Comparison of ENCODE assay signal across 8 cellular contexts in the genomic region with DNA sequence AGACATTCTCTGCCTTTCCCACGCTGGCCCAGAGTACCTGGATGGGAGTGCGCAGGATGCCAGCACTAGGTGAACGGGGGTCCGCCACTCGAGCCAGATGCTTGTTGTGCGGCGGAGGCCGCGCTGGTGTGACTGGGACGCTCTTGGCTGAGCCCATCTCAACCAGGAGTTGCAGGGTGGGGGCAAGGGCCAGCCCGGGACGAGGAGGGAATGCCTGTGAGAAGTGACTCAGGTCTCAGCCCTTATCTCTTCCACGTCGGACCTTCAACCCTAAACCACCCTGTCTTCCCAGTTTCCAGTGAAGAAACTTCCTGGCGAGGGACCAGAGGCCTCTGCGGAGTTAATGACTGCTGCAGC. TPM values are rescaled to one million over a fixed set of nuclear protein-coding genes. Genes with fewer than 3 reads are reported as not detected.
DNase-seq lines count a peak whose midpoint lies in the region; ATAC-seq and TF ChIP-seq lines count a peak whose summit lies in the region.

No MANE protein-coding gene starts in this region.

- no peak overlapping the region for H3K27ac ChIP-seq in right cardiac atrium (ENCODE audit: low read length)
- H3K27ac ChIP-seq in smooth muscle cell (ENCODE audit: low read depth): no peak overlapping the region

- no peak for ATAC-seq in right cardiac atrium
- ATAC-seq in HG03442 (IDR thresholded peaks at IDR 0.05; ENCODE audit: unreplicated experiment): no peak

- peaks cover 3% of the 10 kb centered on the region for H4K20me1 ChIP-seq in smooth muscle cell (ENCODE audit: low read depth)

- H3F3A ChIP-seq in smooth muscle cell (ENCODE audit: low read depth): peaks cover 7% of the 10 kb centered on the region

- TF ChIP-seq CTCF in HFF-Myc (IDR thresholded peaks at IDR 0.05; ENCODE audit: low read depth, low read length, missing control alignments): no peak
- no peak for TF ChIP-seq CTCF in WI38 (IDR thresholded peaks at IDR 0.05; ENCODE audit: low read depth, low read length)
- no peak for TF ChIP-seq CTCF in smooth muscle cell (IDR thresholded peaks at IDR 0.05; ENCODE audit: borderline replicate concordance, insufficient read depth, poor library complexity, severe bottlenecking)

- WGBS in right cardiac atrium: 29% methylated on average over 16 of the region's 16 CpGs
- 15% methylated on average over 16 of the region's 16 CpGs for WGBS in smooth muscle cell (ENCODE audit: low lambda C conversion rate)

- intact Hi-C loops in right cardiac atrium (cut with DNase I): no loop called here

- H3K36me3 ChIP-seq in smooth muscle cell (ENCODE audit: low read depth): no peaks in the 10 kb centered on the region

- H3K4me1 ChIP-seq in right cardiac atrium (ENCODE audit: control insufficient read depth, insufficient read depth, low read length) (no peaks in the 10 kb centered on the region), smooth muscle cell (ENCODE audit: low read depth) (no peaks in the 10 kb centered on the region)

- H3K9me3 ChIP-seq in right cardiac atrium (ENCODE audit: control insufficient read depth, low read length) (no peaks in the 10 kb centered on the region), smooth muscle cell (replicated peaks; ENCODE audit: low read depth) (no peaks in the 10 kb centered on the region)

- H3K27me3 ChIP-seq in right cardiac atrium (ENCODE audit: control insufficient read depth, insufficient read depth) (no peaks in the 10 kb centered on the region), smooth muscle cell (ENCODE audit: low read depth) (no peaks in the 10 kb centered on the region)

- DNase-seq in HFF-Myc (ENCODE audit: extremely low read depth, low read depth) (no peak), right cardiac atrium (peak in 2 of 3 donors; percentile 44 to 78), smooth muscle cell (lab: John Stamatoyannopoulos, UW; ENCODE audit: unreplicated experiment) (no peak), NCI-H82 treated with DMSO at 0.1 percent for 48 hours (lab: John Stamatoyannopoulos, UW; ENCODE audit: unreplicated experiment) (no peak), HUDEP-2 (lab: John Stamatoyannopoulos, UW; ENCODE audit: unreplicated experiment in 76 of 76) (no peak)
- DNase-seq in activated CD4-positive, CD25-positive, alpha-beta regulatory T cell treated with anti-CD3 and anti-CD28 coated beads, Interleukin-2, amount 50 U/mL, for 72 hours: no peak

- peak overlapping the region; percentile 69 for H3K4me3 ChIP-seq in HFF-Myc (replicated peaks; ENCODE audit: low read depth, low read length)
- peak overlapping the region; percentile 65 for H3K4me3 ChIP-seq in WI38 (ENCODE audit: low read depth, low read length)
- H3K4me3 ChIP-seq in right cardiac atrium (ENCODE audit: low read length): no peak overlapping the region
- H3K4me3 ChIP-seq in smooth muscle cell: peak overlapping the region; percentile 69

- H3K9ac ChIP-seq in smooth muscle cell (ENCODE audit: low read depth): no peak overlapping the region

- H3K79me2 ChIP-seq in smooth muscle cell (ENCODE audit: low read depth): peaks cover 20% of the 10 kb centered on the region

- no peak overlapping the region for H2AFZ ChIP-seq in smooth muscle cell (ENCODE audit: low read depth)

- peak overlapping the region; percentile 84 for H3K4me2 ChIP-seq in smooth muscle cell

RNA-seq across cellular contexts. Expression of gene CDCA3, which starts 0.3 kb away (rescaled TPM):
- total RNA-seq in right cardiac atrium (1 to 10 TPM in 3 of 4 donors, not detected in 1; 1.2 to 1.8 (median 1.2) TPM), smooth muscle cell (5.3 and 7.4 TPM in 2 replicates)
- polyA plus RNA-seq in right cardiac atrium (0.50 TPM), smooth muscle cell (9.4 and 10.6 TPM in 2 replicates)

RNA-seq across cellular contexts. Expression of gene USP5, which starts 1.2 kb away (rescaled TPM):
- 10 to 100 TPM; 59.2 to 74.6 (median 71.0) TPM for total RNA-seq in right cardiac atrium
- polyA plus RNA-seq in right cardiac atrium: 29.4 TPM
- total RNA-seq in smooth muscle cell: 51.3 and 52.5 TPM in 2 replicates
- polyA plus RNA-seq in smooth muscle cell: 63.1 and 64.9 TPM in 2 replicates

RNA-seq across cellular contexts. Expression of gene GNB3, which starts 10.0 kb away (rescaled TPM):
- 1 to 10 TPM; 2.9 to 7.8 (median 4.0) TPM for total RNA-seq in right cardiac atrium
- polyA plus RNA-seq in right cardiac atrium: 3.1 TPM
- total RNA-seq in smooth muscle cell: 4.0 and 6.2 TPM in 2 replicates
- 4.8 and 6.3 TPM in 2 replicates for polyA plus RNA-seq in smooth muscle cell

RNA-seq across cellular contexts. Expression of gene TPI1, which starts 16.6 kb away (rescaled TPM):
- total RNA-seq in right cardiac atrium (100 to 1,000 TPM; 707 to 793 (median 721) TPM), smooth muscle cell (1,112 and 1,199 TPM in 2 replicates)
- polyA plus RNA-seq in right cardiac atrium (872 TPM), smooth muscle cell (2,097 and 2,100 TPM in 2 replicates)

RNA-seq across cellular contexts. Expression of gene SPSB2, which starts 22.3 kb away (rescaled TPM):
- total RNA-seq in right cardiac atrium (1 to 10 TPM; 2.5 to 4.2 (median 3.5) TPM), smooth muscle cell (2.3 and 2.5 TPM in 2 replicates)
- polyA plus RNA-seq in right cardiac atrium (4.6 TPM), smooth muscle cell (5.9 and 7.9 TPM in 2 replicates)

Comparison
In these comparisons a context has a peak if more than half of its experiments do, and no peak if none do; other contexts are left out.
1. DNase-seq: peak in right cardiac atrium (2 of 3); none in HFF-Myc (single experiment), smooth muscle cell (single experiment), NCI-H82 treated with DMSO at 0.1 percent for 48 hours (single experiment), activated CD4-positive, CD25-positive, alpha-beta regulatory T cell treated with anti-CD3 and anti-CD28 coated beads, Interleukin-2, amount 50 U/mL, for 72 hours (single experiment) and HUDEP-2 (0 of 76).